ENCODE assay signal across 9 cellular contexts in the genomic region with DNA sequence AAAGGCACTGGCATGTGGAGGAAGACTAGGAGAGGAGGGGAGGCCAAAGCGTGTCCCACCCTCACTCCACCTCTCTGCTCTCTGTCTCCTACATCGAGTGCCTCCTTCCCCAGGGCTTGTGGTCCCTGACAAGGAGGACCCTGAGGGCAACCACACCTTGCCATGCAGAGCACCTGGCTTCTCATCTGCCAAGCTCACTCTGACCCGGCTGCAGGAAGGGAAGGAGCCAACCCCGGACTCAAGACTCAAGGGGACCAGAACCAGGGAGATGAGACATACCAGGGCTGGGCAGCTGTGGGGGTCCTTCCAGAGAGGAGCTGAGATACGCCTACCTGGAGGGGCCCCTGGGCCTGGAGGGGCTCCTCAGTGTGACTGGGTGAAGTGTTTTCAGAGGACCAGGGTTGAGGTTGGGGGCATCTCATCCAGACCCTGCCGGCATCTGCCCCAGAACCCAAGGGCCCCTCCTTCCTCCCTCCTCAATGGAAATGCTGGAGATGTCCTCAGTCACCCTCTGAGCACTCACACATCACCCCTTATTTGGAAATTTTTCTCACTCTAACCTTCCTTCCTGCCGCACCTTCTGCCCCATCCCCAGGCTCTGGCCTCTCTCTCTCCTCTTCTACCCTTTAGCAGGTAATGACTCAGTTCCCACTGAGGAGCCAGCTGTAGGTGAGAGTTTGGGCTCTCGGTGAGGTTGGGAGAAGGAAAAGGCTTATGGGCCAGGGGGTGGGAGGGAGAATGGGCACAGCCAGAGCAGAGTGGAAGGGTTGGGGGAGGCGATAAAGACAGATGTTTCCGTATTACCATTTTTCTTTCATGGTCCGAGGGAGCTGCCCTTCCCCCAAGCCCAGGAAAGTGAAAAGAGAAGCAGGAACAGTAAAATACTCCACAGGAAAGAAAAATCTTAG. TPM values are rescaled to one million over a fixed set of nuclear protein-coding genes. Genes with fewer than 3 reads are reported as not detected.
DNase-seq lines count a peak whose midpoint lies in the region; TF ChIP-seq lines count a peak whose summit lies in the region.
"Had no signal": no experiment of that assay in that cellular context is flagged by ENCODE, and none has a peak within 500 bp of the region (broad histone marks: within the 10 kb centered on the region; RNA-seq: fewer than 3 reads in every experiment).

No MANE protein-coding gene starts in this region.

- H3K36me3 ChIP-seq in A673 (ENCODE audit: insufficient read depth, low read length, poor library complexity, severe bottlenecking) (peaks cover 3% of the 10 kb centered on the region), mesenchymal stem cell (ENCODE audit: control insufficient read depth in 1 of 2, insufficient read depth in 2 of 2, low read depth in 1 of 2, low read length in 2 of 2) (peaks cover 3 to 6% of the 10 kb centered on the region in 2 experiments), MG63 (no peaks in the 10 kb centered on the region)

- peaks cover 3% of the 10 kb centered on the region for H3K9me3 Mint-ChIP-seq in activated T-helper 1 cell treated with anti-CD3 and anti-CD28 coated beads, Interleukin-12 subunit alpha, Interleukin-12 subunit beta, Interleukin-2, Interleukin-4 antibody, amounts not matched to agents 30 ng/mL and 10 ng/mL and 1 ng/mL, durations not matched to agents 14 hours and 24 hours and 36 hours

- peaks cover 4% of the 10 kb centered on the region for H3K4me1 ChIP-seq in A673 (ENCODE audit: insufficient read depth, low read length, poor library complexity, severe bottlenecking)
- H3K4me1 ChIP-seq in mesenchymal stem cell (ENCODE audit: control insufficient read depth, insufficient read depth, low read depth, low read length): peaks cover 11% of the 10 kb centered on the region

- H3K4me3 ChIP-seq in A673 (ENCODE audit: low read depth, low read length, poor library complexity, severe bottlenecking) (no peak overlapping the region), HL-60 (replicated peaks; ENCODE audit: insufficient read depth, low read length) (peak overlapping the region; percentile 15; the same call in 1 of the 2 replicates), mesenchymal stem cell (ENCODE audit: insufficient read depth in 1 of 2, low read depth in 1 of 2, low read length in 2 of 2) (no peak overlapping the region), foreskin fibroblast (ENCODE audit: low read depth in 1 of 2, low read length in 2 of 2) (no peak overlapping the region), MG63 (no peak overlapping the region)

- no peak overlapping the region for H2BK5ac ChIP-seq in mesenchymal stem cell (ENCODE audit: low read depth, low read length, poor library complexity, severe bottlenecking)

- H3K27me3 ChIP-seq in A673 (replicated peaks; ENCODE audit: insufficient read depth, low read depth, low read length, poor library complexity) (no peaks in the 10 kb centered on the region), HL-60 (ENCODE audit: insufficient read depth, poor library complexity, severe bottlenecking) (no peaks in the 10 kb centered on the region), mesenchymal stem cell (ENCODE audit: control insufficient read depth in 1 of 2, insufficient read depth in 1 of 2, low read length in 2 of 2) (no peaks in the 10 kb centered on the region), MG63 (no peaks in the 10 kb centered on the region)

- POLR2A ChIA-PET in A673 (lab: Charles Lee; ENCODE audit: low non-redundant PET): interaction anchor here (0.6 kb wide), 1 partner anchor 65 kb away, joined by 3 read pairs; no protein-coding TSS in a partner anchor

- no TSS peak for BruUV-seq in A673 (replicated peaks; lab: Mats Ljungman, UMichigan)

- peak overlapping the region; percentile 12 for H4K8ac ChIP-seq in mesenchymal stem cell (ENCODE audit: low read length)

- peak overlapping the region; percentile 95 for H3K27ac Mint-ChIP-seq in activated T-helper 1 cell treated with anti-CD3 and anti-CD28 coated beads, Interleukin-12 subunit alpha, Interleukin-12 subunit beta, Interleukin-2, Interleukin-4 antibody, amounts not matched to agents 30 ng/mL and 10 ng/mL and 1 ng/mL, durations not matched to agents 14 hours and 24 hours and 36 hours

- 69% methylated on average over 7 of the region's 11 CpGs for WGBS in mesenchymal stem cell

- no peak overlapping the region for H3K4me2 ChIP-seq in mesenchymal stem cell (ENCODE audit: low read length, poor library complexity, severe bottlenecking)

- no peak overlapping the region for H3K23ac ChIP-seq in mesenchymal stem cell (ENCODE audit: low read length in 2 of 2)

- H4K91ac ChIP-seq in mesenchymal stem cell (ENCODE audit: low read length): no peak overlapping the region

- H3K9me3 ChIP-seq in A673 (ENCODE audit: low read depth, low read length, poor library complexity, severe bottlenecking) (no peaks in the 10 kb centered on the region), mesenchymal stem cell (ENCODE audit: control insufficient read depth, low read length) (peaks cover 3% of the 10 kb centered on the region), MG63 (no peaks in the 10 kb centered on the region)

- H3K36me3 Mint-ChIP-seq in activated T-helper 1 cell treated with anti-CD3 and anti-CD28 coated beads, Interleukin-12 subunit alpha, Interleukin-12 subunit beta, Interleukin-2, Interleukin-4 antibody, amounts not matched to agents 30 ng/mL and 10 ng/mL and 1 ng/mL, durations not matched to agents 14 hours and 24 hours and 36 hours (ENCODE audit: low read depth): peaks cover 15% of the 10 kb centered on the region

- no peaks in the 10 kb centered on the region for H3K27me3 Mint-ChIP-seq in activated T-helper 1 cell treated with anti-CD3 and anti-CD28 coated beads, Interleukin-12 subunit alpha, Interleukin-12 subunit beta, Interleukin-2, Interleukin-4 antibody, amounts not matched to agents 30 ng/mL and 10 ng/mL and 1 ng/mL, durations not matched to agents 14 hours and 24 hours and 36 hours (ENCODE audit: insufficient read depth)

- peaks cover 8% of the 10 kb centered on the region for H3K79me1 ChIP-seq in mesenchymal stem cell (replicated peaks; ENCODE audit: low read length, poor library complexity, severe bottlenecking)

- no peak overlapping the region for H2AFZ ChIP-seq in mesenchymal stem cell (ENCODE audit: low read depth, low read length)

- CTCF ChIA-PET in A673 (lab: Charles Lee): no interaction called here

- no peak for TF ChIP-seq CTCF in A673 (conservative IDR thresholded peaks at IDR 0.05; ENCODE audit: low read depth, low read length)
- TF ChIP-seq CTCF in HL-60 (IDR thresholded peaks at IDR 0.05; ENCODE audit: insufficient read depth, low read length): no peak
- TF ChIP-seq CTCF in foreskin fibroblast (IDR thresholded peaks at IDR 0.05; ENCODE audit: low read depth, low read length): no peak

- H2BK15ac ChIP-seq in mesenchymal stem cell (ENCODE audit: low read depth, poor library complexity, severe bottlenecking): peak overlapping the region; percentile 93

- peak overlapping the region; percentile 80 for H3K9ac ChIP-seq in mesenchymal stem cell (ENCODE audit: low read length)

- H3K4me3 Mint-ChIP-seq in activated T-helper 1 cell treated with anti-CD3 and anti-CD28 coated beads, Interleukin-12 subunit alpha, Interleukin-12 subunit beta, Interleukin-2, Interleukin-4 antibody, amounts not matched to agents 30 ng/mL and 10 ng/mL and 1 ng/mL, durations not matched to agents 14 hours and 24 hours and 36 hours: peak overlapping the region; percentile 90

- intact Hi-C loops in A673 (cut with micrococcal nuclease; ENCODE audit: unreplicated experiment): no loop called here
- intact Hi-C loops in activated T-helper 1 cell treated with anti-CD3 and anti-CD28 coated beads, Interleukin-12 subunit alpha, Interleukin-12 subunit beta, Interleukin-2, Interleukin-4 antibody, amounts not matched to agents 30 ng/mL and 10 ng/mL and 1 ng/mL, durations not matched to agents 14 hours and 24 hours and 36 hours (cut with micrococcal nuclease): loop anchor here (1.0 to 5.0 kb wide), 4 partner anchors 155 to 1135 kb away; partner anchors contain the start of genes HLA-B, PPP1R11, PRRC2A and TRIM39

- no peak overlapping the region for H3K14ac ChIP-seq in mesenchymal stem cell (ENCODE audit: low read length in 2 of 2)

- H3K4me1 Mint-ChIP-seq in activated T-helper 1 cell treated with anti-CD3 and anti-CD28 coated beads, Interleukin-12 subunit alpha, Interleukin-12 subunit beta, Interleukin-2, Interleukin-4 antibody, amounts not matched to agents 30 ng/mL and 10 ng/mL and 1 ng/mL, durations not matched to agents 14 hours and 24 hours and 36 hours (ENCODE audit: low read depth): peaks cover 60% of the 10 kb centered on the region

- DNase-seq in A673 (ENCODE audit: low spot score) (no peak), HL-60 (ENCODE audit: low read depth in 1 of 2, low spot score in 1 of 2) (peak; percentile 43 to 47), mesenchymal stem cell (no peak), foreskin fibroblast (no peak), ecto neural progenitor cell (ENCODE audit: low spot score) (no peak), MG63 (no peak), NCI-H1105 treated with DMSO at 0.1 percent for 48 hours (lab: John Stamatoyannopoulos, UW) (no peak)
- no peak for DNase-seq in activated T-helper 1 cell treated with anti-CD3 and anti-CD28 coated beads, Interleukin-12 subunit alpha, Interleukin-12 subunit beta, Interleukin-2, Interleukin-4 antibody, amounts not matched to agents 30 ng/mL and 10 ng/mL and 1 ng/mL, durations not matched to agents 14 hours and 24 hours and 36 hours (ENCODE audit: low spot score)

- no peak overlapping the region for H2BK12ac ChIP-seq in mesenchymal stem cell (ENCODE audit: low read length in 2 of 2)

- no peak overlapping the region for H3K18ac ChIP-seq in mesenchymal stem cell (ENCODE audit: low read depth in 1 of 2, low read length in 2 of 2)

- no peak overlapping the region for H2AK5ac ChIP-seq in mesenchymal stem cell (ENCODE audit: low read length, severe bottlenecking)

- peak overlapping the region; percentile 72 for H3K27ac ChIP-seq in A673 (ENCODE audit: low read depth, low read length, poor library complexity, severe bottlenecking)
- H3K27ac ChIP-seq in HL-60 (replicated peaks): peak overlapping the region; percentile 76
- H3K27ac ChIP-seq in mesenchymal stem cell (ENCODE audit: low read length, poor library complexity, severe bottlenecking): no peak overlapping the region

- H2BK120ac ChIP-seq in mesenchymal stem cell (ENCODE audit: low read depth, low read length): no peak overlapping the region

- H3K4ac ChIP-seq in mesenchymal stem cell (ENCODE audit: low read depth in 1 of 2, low read length in 2 of 2): peak overlapping the region in 1 of 2 experiments; percentile 24

RNA-seq across cellular contexts. Expression of gene POU5F1, which starts 32.0 kb away (rescaled TPM):
- total RNA-seq in A673 (2021): not detected in 2 replicates
- not detected in 2 replicates for total RNA-seq in activated T-helper 1 cell treated with anti-CD3 and anti-CD28 coated beads, Interleukin-12 subunit alpha, Interleukin-12 subunit beta, Interleukin-2, Interleukin-4 antibody, amounts not matched to agents 30 ng/mL and 10 ng/mL and 1 ng/mL, durations not matched to agents 14 hours and 24 hours and 36 hours
- polyA plus RNA-seq in mesenchymal stem cell (2013, experiment 1 of 2): not detected
- not detected for polyA plus RNA-seq in mesenchymal stem cell (2013, experiment 2 of 2)
- 1.3 and 4.3 TPM in 2 replicates for total RNA-seq in MG63 (2014; rRNA removed; shearing (Covaris generic); ENCODE audit: low replicate concordance)
- total RNA-seq: dermis microvascular lymphatic vessel endothelial cell had no signal

RNA-seq across cellular contexts. Expression of gene TCF19, which starts 44.1 kb away (rescaled TPM):
- 31.8 and 39.1 TPM in 2 replicates for total RNA-seq in A673 (2021)
- total RNA-seq in activated T-helper 1 cell treated with anti-CD3 and anti-CD28 coated beads, Interleukin-12 subunit alpha, Interleukin-12 subunit beta, Interleukin-2, Interleukin-4 antibody, amounts not matched to agents 30 ng/mL and 10 ng/mL and 1 ng/mL, durations not matched to agents 14 hours and 24 hours and 36 hours: 75.9 and 78.4 TPM in 2 replicates
- 3.1 TPM for polyA plus RNA-seq in mesenchymal stem cell (2013, experiment 1 of 2)
- polyA plus RNA-seq in mesenchymal stem cell (2013, experiment 2 of 2): 3.3 TPM
- total RNA-seq in MG63 (2014; rRNA removed; shearing (Covaris generic); ENCODE audit: low replicate concordance): 17.3 and 25.0 TPM in 2 replicates

RNA-seq across cellular contexts. Expression of gene CCHCR1, which starts 44.9 kb away (rescaled TPM):
- 51.7 and 58.0 TPM in 2 replicates for total RNA-seq in A673 (2021)
- total RNA-seq in activated T-helper 1 cell treated with anti-CD3 and anti-CD28 coated beads, Interleukin-12 subunit alpha, Interleukin-12 subunit beta, Interleukin-2, Interleukin-4 antibody, amounts not matched to agents 30 ng/mL and 10 ng/mL and 1 ng/mL, durations not matched to agents 14 hours and 24 hours and 36 hours: 50.9 and 51.3 TPM in 2 replicates
- 4.9 TPM for polyA plus RNA-seq in mesenchymal stem cell (2013, experiment 1 of 2)
- 4.5 TPM for polyA plus RNA-seq in mesenchymal stem cell (2013, experiment 2 of 2)
- total RNA-seq in MG63 (2014; rRNA removed; shearing (Covaris generic); ENCODE audit: low replicate concordance): 9.6 and 21.7 TPM in 2 replicates

Comparison
In these comparisons a context has a peak if more than half of its experiments do, and no peak if none do; other contexts are left out.
1. DNase-seq: peak in HL-60 (2 of 2); none in A673 (single experiment), activated T-helper 1 cell treated with anti-CD3 and anti-CD28 coated beads, Interleukin-12 subunit alpha, Interleukin-12 subunit beta, Interleukin-2, Interleukin-4 antibody, amounts not matched to agents 30 ng/mL and 10 ng/mL and 1 ng/mL, durations not matched to agents 14 hours and 24 hours and 36 hours (single experiment), mesenchymal stem cell (single experiment), foreskin fibroblast (0 of 2), ecto neural progenitor cell (single experiment), MG63 (single experiment) and NCI-H1105 treated with DMSO at 0.1 percent for 48 hours (single experiment).